In the genomic region with DNA sequence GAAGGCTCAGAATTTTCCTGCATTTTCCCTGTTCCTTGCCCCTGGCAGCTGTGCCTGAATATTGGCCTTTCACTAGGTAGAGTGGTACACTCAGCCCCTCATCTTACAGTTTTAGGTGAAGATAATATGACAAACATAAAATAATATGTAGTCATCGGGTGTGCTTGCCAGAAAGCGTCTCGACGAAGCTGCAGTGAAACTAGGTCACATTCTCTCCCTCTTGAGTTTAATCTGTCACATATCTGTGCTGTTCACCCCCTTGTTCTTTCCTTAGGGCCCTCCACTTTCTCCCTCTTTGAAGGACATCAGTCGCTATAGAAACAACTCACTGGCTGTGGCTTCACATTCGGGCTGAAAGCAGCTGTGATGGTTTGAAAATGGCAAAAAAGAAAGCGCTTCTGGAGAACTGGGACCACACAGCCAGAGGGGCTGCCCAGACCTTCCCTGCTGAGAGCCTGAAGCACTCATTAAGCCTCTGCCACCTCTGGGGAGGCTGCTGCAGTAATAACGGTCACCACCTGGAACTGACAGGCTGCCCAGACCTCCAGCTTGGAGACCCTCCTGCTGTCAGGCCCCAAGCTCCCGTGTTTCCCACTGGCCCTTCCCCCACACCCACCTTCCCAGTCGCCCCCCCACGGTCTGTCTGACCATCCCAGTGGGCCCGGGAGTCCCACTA, we compare ENCODE assay signal across 13 cellular contexts. TPM values are rescaled to one million over a fixed set of nuclear protein-coding genes. Genes with fewer than 3 reads are reported as not detected.
DNase-seq lines count a peak whose midpoint lies in the region; ATAC-seq and TF ChIP-seq lines count a peak whose summit lies in the region.
"Had no signal": no experiment of that assay in that cellular context is flagged by ENCODE, and none has a peak within 500 bp of the region (broad histone marks: within the 10 kb centered on the region; RNA-seq: fewer than 3 reads in every experiment).

No MANE protein-coding gene starts in this region.

- peak; percentile 39 for DNase-seq in NCI-H1694 (lab: John Stamatoyannopoulos, UW)
- DNase-seq in adrenal gland: peak in 4 of 7 donors; percentile 35 to 72 (median 47)
- DNase-seq in iPS-NIHi11 (ENCODE audit: low spot score): peak; percentile 34
- no peak for DNase-seq in germinal center (ENCODE audit: low spot score)
- DNase-seq in GM13977 (ENCODE audit: low spot score): no peak
- DNase-seq: cerebellar nuclear complex; KG1; NCI-H510A; stimulated activated CD4-positive, alpha-beta T cell treated with anti-CD3 and anti-CD28 coated beads, Interleukin-2, amount 100 ng/mL, for 24 hours had no signal

- no peaks in the 10 kb centered on the region for H3K36me3 ChIP-seq in adrenal gland (replicated peaks in 1 of 2)

- WGBS in adrenal gland, 4 donors: 46 to 49% (median 47%) methylated on average over 12 of the region's 12 CpGs

- in situ Hi-C loops in GM13977 (cut with MboI; ENCODE audit: low pct_unique_long_range_greater_than_20kb, low sequenced_read_pairs, unreplicated experiment): no loop called here

- intact Hi-C loops in adrenal gland (cut with DNase I): no loop called here

- no peak for TF ChIP-seq CTCF in adrenal gland (IDR thresholded peaks at IDR 0.05)
- no peak for TF ChIP-seq CTCF in GM13977 (IDR thresholded peaks at IDR 0.05; ENCODE audit: extremely low read depth, insufficient read depth, missing control alignments)

- ATAC-seq in esophagus mucosa: no peak
- ATAC-seq: activated T-helper 17 cell treated with anti-CD3 and anti-CD28 coated beads, Interleukin-2, amount 50 U/mL, for 72 hours had no signal

- H3K27me3 ChIP-seq in adrenal gland: no peaks in the 10 kb centered on the region

- H3K27ac ChIP-seq in adrenal gland (peak overlapping the region in 2 of 5 donors; percentile 15), temporal lobe (ENCODE audit: low read depth, low read length) (peak overlapping the region; percentile 55)
- H3K27ac ChIP-seq: RWPE1 had no signal

- peaks cover 7 to 10% of the 10 kb centered on the region in 2 donors for H3K4me1 ChIP-seq in adrenal gland (replicated peaks in 1 of 2)

- no peak for TF ChIP-seq POLR2A in adrenal gland (IDR thresholded peaks at IDR 0.05)

- H3K4me3 ChIP-seq in adrenal gland: no peak overlapping the region

- no peaks in the 10 kb centered on the region for H3K9me3 ChIP-seq in adrenal gland (replicated peaks in 1 of 3)

RNA-seq across cellular contexts. Expression of a gene that starts 50.3 kb away (rescaled TPM):
- total RNA-seq in adrenal gland (10 to 100 TPM; 13.0 to 68.0 (median 32.2) TPM), temporal lobe (8.4 TPM), esophagus mucosa (6.4 TPM)
- polyA plus RNA-seq in adrenal gland: 10 to 100 TPM in 2 of 3 donors, 1 to 10 TPM in 1; 2.8 to 96.0 (median 62.1) TPM

Comparison
In these comparisons a context has a peak if more than half of its experiments do, and no peak if none do; other contexts are left out.
1. DNase-seq: peak in NCI-H1694 (single experiment), adrenal gland (4 of 7) and iPS-NIHi11 (single experiment); none in germinal center (single experiment) and GM13977 (single experiment).